ENCODE assay signal across 9 cellular contexts in genomic region chr6:39791311-39791710, GRCh38. TPM values are rescaled to one million over a fixed set of nuclear protein-coding genes. Genes with fewer than 3 reads are reported as not detected.
DNase-seq lines count a peak whose midpoint lies in the region; ATAC-seq and TF ChIP-seq lines count a peak whose summit lies in the region.
"Had no signal": no experiment of that assay in that cellular context is flagged by ENCODE, and none has a peak within 500 bp of the region (broad histone marks: within the 10 kb centered on the region; RNA-seq: fewer than 3 reads in every experiment).

No MANE protein-coding gene starts in this region.

- H3K9me2 ChIP-seq in GM23248 (ENCODE audit: insufficient read depth), result no peaks in the 10 kb centered on the region
- no peaks in the 10 kb centered on the region for H3K9me2 ChIP-seq in PC-9 (ENCODE audit: insufficient read depth)

- no peaks in the 10 kb centered on the region for H4K20me1 ChIP-seq in GM23248 (ENCODE audit: insufficient read depth)
- no peaks in the 10 kb centered on the region for H4K20me1 ChIP-seq in PC-9 (ENCODE audit: insufficient read depth)

- H3K4me3 ChIP-seq in GM23248 (no peak overlapping the region; the same call in 1 of the 2 replicates), cardiac fibroblast (replicated peaks in 1 of 2; ENCODE audit: low read depth in 2 of 2, low read length in 2 of 2) (no peak overlapping the region), lower lobe of right lung (no peak overlapping the region), PC-9 (no peak overlapping the region)

- no peaks in the 10 kb centered on the region for H3K79me2 ChIP-seq in GM23248 (ENCODE audit: insufficient read depth)
- H3K79me2 ChIP-seq in PC-9 (ENCODE audit: low read depth), result no peaks in the 10 kb centered on the region

- 7 to 17% methylated on average over 1 of the region's 1 CpG for WGBS in GM23248 (ENCODE audit: low coverage in 1 of 2, low lambda C conversion rate in 2 of 2, missing lambda C conversion rate in 2 of 2), 2 experiments

- intact Hi-C loops in lower lobe of right lung (cut with DNase I) (no loop called here), PC-9 (cut with micrococcal nuclease; ENCODE audit: unreplicated experiment) (no loop called here)

- BruUV-seq in PC-9 (replicated peaks; lab: Mats Ljungman, UMichigan), result no TSS peak

- H3K27me3 ChIP-seq in GM23248 (replicated peaks; ENCODE audit: insufficient read depth) (no peaks in the 10 kb centered on the region), lower lobe of right lung (ENCODE audit: low read depth) (peaks cover 17% of the 10 kb centered on the region), PC-9 (ENCODE audit: insufficient read depth, low read depth) (peaks cover 48% of the 10 kb centered on the region)

- H3K9me3 ChIP-seq in GM23248 (ENCODE audit: low read depth) (no peaks in the 10 kb centered on the region), lower lobe of right lung (no peaks in the 10 kb centered on the region), PC-9 (ENCODE audit: insufficient read depth, low read depth) (no peaks in the 10 kb centered on the region)

- ATAC-seq in lower lobe of right lung, result peak in 1 of 2 donors; percentile 56
- no peak for ATAC-seq in GM19455 (IDR thresholded peaks at IDR 0.05; ENCODE audit: unreplicated experiment)
- ATAC-seq: activated CD8-positive, alpha-beta memory T cell treated with anti-CD3 and anti-CD28 coated beads, Interleukin-2, amount 10 ng/mL, durations not matched to agents 7 days and 5 days had no signal

- H3K36me3 ChIP-seq in GM23248 (ENCODE audit: low read depth) (no peaks in the 10 kb centered on the region), lower lobe of right lung (no peaks in the 10 kb centered on the region), PC-9 (ENCODE audit: low read depth) (no peaks in the 10 kb centered on the region)

- in situ Hi-C loops in ACHN (cut with HindIII; ENCODE audit: low pct_ligation_motif_present, low pct_unique_long_range_greater_than_20kb, low sequenced_read_pairs), result no loop called here
- in situ Hi-C loops in GM23248 (cut with MboI), result no loop called here

- DNase-seq in ACHN, result peak; percentile 2
- DNase-seq in GM23248, result peak; percentile 45
- DNase-seq in cardiac fibroblast (ENCODE audit: low read depth in 2 of 2), result peak; percentile 41 to 48
- no peak for DNase-seq in lower lobe of right lung
- no peak for DNase-seq in NAMALWA (ENCODE audit: low spot score)
- no peak for DNase-seq in PC-9
- DNase-seq in activated naive CD4-positive, alpha-beta T cell (lab: John Stamatoyannopoulos, UW), result no peak
- DNase-seq: activated CD8-positive, alpha-beta memory T cell treated with anti-CD3 and anti-CD28 coated beads, Interleukin-2, amount 10 ng/mL, durations not matched to agents 7 days and 5 days had no signal

- TF ChIP-seq CTCF in cardiac fibroblast (IDR thresholded peaks at IDR 0.05; ENCODE audit: low read depth, low read length) (peak; percentile 25), lower lobe of right lung (IDR thresholded peaks at IDR 0.05) (no peak), PC-9 (conservative IDR thresholded peaks at IDR 0.05) (no peak)

- H2AFZ ChIP-seq in GM23248 (peak overlapping the region; percentile 90; the same call in 1 of the 2 replicates), PC-9 (no peak overlapping the region)

- peak overlapping the region; percentile 92 for H3K4me2 ChIP-seq in GM23248 (ENCODE audit: unreplicated experiment)
- H3K4me2 ChIP-seq in PC-9, result no peak overlapping the region

- H3K4me1 ChIP-seq in GM23248 (ENCODE audit: insufficient read depth), result peaks cover 19% of the 10 kb centered on the region
- peaks cover 27% of the 10 kb centered on the region for H3K4me1 ChIP-seq in lower lobe of right lung
- no peaks in the 10 kb centered on the region for H3K4me1 ChIP-seq in PC-9 (replicated peaks; ENCODE audit: insufficient read depth)

- POLR2A ChIA-PET in PC-9 (lab: Charles Lee; ENCODE audit: unreplicated experiment), result no interaction called here

- H3F3A ChIP-seq in GM23248 (ENCODE audit: insufficient read depth) (0 out of 2 replicates have a peak, but pooled peaks cover 4% of the 10 kb centered on the region), PC-9 (ENCODE audit: insufficient read depth, low read depth) (no peaks in the 10 kb centered on the region)

- CTCF ChIA-PET in PC-9 (lab: Charles Lee), result no interaction called here

- H3K9ac ChIP-seq in GM23248, result no peak overlapping the region

- H3K27ac ChIP-seq in GM23248 (no peak overlapping the region), lower lobe of right lung (peak overlapping the region; percentile 76), PC-9 (no peak overlapping the region)

RNA-seq across cellular contexts. Expression of gene DAAM2, which starts 0.9 kb away (rescaled TPM):
- 5.1 and 5.6 TPM in 2 replicates for total RNA-seq in GM23248 (2014; rRNA removed; shearing (Covaris generic))
- polyA plus RNA-seq in GM23248 (2016; fragmentation: Nextera tagmentation; extraction: Ambion mirVana), result 1.8 and 2.0 TPM in 2 replicates
- total RNA-seq in lower lobe of right lung, result 29.0 TPM
- not detected in 2 replicates for total RNA-seq in PC-9 (2021)
- total RNA-seq: activated CD8-positive, alpha-beta memory T cell treated with anti-CD3 and anti-CD28 coated beads, Interleukin-2, amount 10 ng/mL, durations not matched to agents 7 days and 5 days had no signal

Comparison
In these comparisons a context has a peak if more than half of its experiments do, and no peak if none do; other contexts are left out.
1. DNase-seq: peak in ACHN (single experiment), GM23248 (single experiment) and cardiac fibroblast (2 of 2); none in lower lobe of right lung (single experiment), NAMALWA (single experiment), PC-9 (0 of 2) and activated naive CD4-positive, alpha-beta T cell (0 of 4).